ENCODE assay signal across 8 cellular contexts in genomic region chr7:130560972-130561371, GRCh38.
DNase-seq lines count a peak whose midpoint lies in the region; ATAC-seq and TF ChIP-seq lines count a peak whose summit lies in the region.

No MANE protein-coding gene starts in this region.

- peaks cover 5% of the 10 kb centered on the region for H3K4me1 ChIP-seq in OCI-LY1 (ENCODE audit: insufficient read depth, low read length, severe bottlenecking)

- 52 to 57% methylated on average over 1 of the region's 1 CpG for WGBS in lower leg skin, 2 donors

- H3F3A ChIP-seq in OCI-LY1 (ENCODE audit: insufficient read depth, low read length): no peaks in the 10 kb centered on the region

- TF ChIP-seq CTCF in AG09319 (IDR thresholded peaks at IDR 0.05; ENCODE audit: low read depth, low read length) (peak; percentile 19), GM13976 (IDR thresholded peaks at IDR 0.05; ENCODE audit: borderline replicate concordance, control extremely low read depth, extremely low read depth, insufficient read depth, missing control alignments) (no peak), OCI-LY1 (IDR thresholded peaks at IDR 0.05; ENCODE audit: low read length) (peak; percentile 99), fibroblast of the aortic adventitia (IDR thresholded peaks at IDR 0.05; ENCODE audit: insufficient read depth, low read length) (peak; percentile 14), lower leg skin (IDR thresholded peaks at IDR 0.05) (no peak)

- peak overlapping the region; percentile 1 for H3K27ac ChIP-seq in OCI-LY1 (ENCODE audit: low read depth, low read length, poor library complexity, severe bottlenecking)

- no peaks in the 10 kb centered on the region for H4K20me1 ChIP-seq in OCI-LY1 (ENCODE audit: insufficient read depth, low read length)

- DNase-seq in AG09319 (ENCODE audit: extremely low read depth, low read depth) (no peak), GM13976 (ENCODE audit: low spot score) (peak; percentile 70), fibroblast of the aortic adventitia (ENCODE audit: low read depth) (peak; percentile 28), lower leg skin (ENCODE audit: low spot score in 2 of 2) (no peak), NCI-H345 treated with DMSO at 0.1 percent for 48 hours (lab: John Stamatoyannopoulos, UW; ENCODE audit: unreplicated experiment) (no peak), left ventricle myocardium superior (no peak)

- H3K9me2 ChIP-seq in OCI-LY1 (ENCODE audit: low read depth, low read length): no peaks in the 10 kb centered on the region

- H3K4me3 ChIP-seq in OCI-LY1 (ENCODE audit: low read depth, low read length, poor library complexity, severe bottlenecking): no peak overlapping the region
- no peak overlapping the region for H3K4me3 ChIP-seq in fibroblast of the aortic adventitia (ENCODE audit: low read depth, low read length)
- H3K4me3 ChIP-seq in lower leg skin (ENCODE audit: low read depth, poor library complexity, severe bottlenecking): no peak overlapping the region

- H3K27me3 ChIP-seq in OCI-LY1 (ENCODE audit: insufficient read depth, low read length): no peaks in the 10 kb centered on the region

- in situ Hi-C loops in GM13976 (cut with MboI; ENCODE audit: low sequenced_read_pairs, unreplicated experiment): no loop called here

- H3K4me2 ChIP-seq in OCI-LY1 (ENCODE audit: low read length): no peak overlapping the region

- no peak overlapping the region for H3K9ac ChIP-seq in OCI-LY1 (ENCODE audit: low read length)

- H3K79me2 ChIP-seq in OCI-LY1 (ENCODE audit: insufficient read depth, low read length): no peaks in the 10 kb centered on the region

- H3K9me3 ChIP-seq in OCI-LY1 (ENCODE audit: low read length): peaks cover 16% of the 10 kb centered on the region

- H3K36me3 ChIP-seq in OCI-LY1 (ENCODE audit: insufficient read depth, low read length): peaks cover 13% of the 10 kb centered on the region

- intact Hi-C loops in lower leg skin (cut with DNase I; ENCODE audit: low total_unique reads): no loop called here
- intact Hi-C loops in left ventricle myocardium superior (cut with micrococcal nuclease): no loop called here

- TF ChIP-seq POLR2A in lower leg skin (IDR thresholded peaks at IDR 0.05): no peak

- H2AFZ ChIP-seq in OCI-LY1 (ENCODE audit: low read length): 0 out of 2 replicates have a peak overlapping the region, but pooled peaks have one; percentile 11

- ATAC-seq in HG03095 (IDR thresholded peaks at IDR 0.05; ENCODE audit: unreplicated experiment) (peak; percentile 77), left ventricle myocardium superior (no peak)

Comparison
In these comparisons a context has a peak if more than half of its experiments do, and no peak if none do; other contexts are left out.
1. DNase-seq: peak in GM13976 (single experiment) and fibroblast of the aortic adventitia (single experiment); none in AG09319 (single experiment), lower leg skin (0 of 2), NCI-H345 treated with DMSO at 0.1 percent for 48 hours (single experiment) and left ventricle myocardium superior (single experiment).
2. CTCF ChIP-seq: peak in AG09319 (single experiment), OCI-LY1 (single experiment) and fibroblast of the aortic adventitia (single experiment); none in GM13976 (single experiment) and lower leg skin (0 of 3).